18 cellular contexts compared by ENCODE assay signal in genomic region chr15:77720617-77721016, GRCh38.
"Had no signal": no experiment of that assay in that cellular context is flagged by ENCODE, and none has a peak within 500 bp of the region (broad histone marks: within the 10 kb centered on the region; RNA-seq: fewer than 3 reads in every experiment).

No MANE protein-coding gene starts in this region.

- H3K4me3 Mint-ChIP-seq: activated CD8-positive, alpha-beta memory T cell treated with anti-CD3 and anti-CD28 coated beads, Interleukin-2, amount 10 ng/mL, durations not matched to agents 7 days and 5 days; activated naive CD8-positive, alpha-beta T cell treated with anti-CD3 and anti-CD28 coated beads, Interleukin-2, amount 10 ng/mL, durations not matched to agents 7 days and 5 days; activated T-cell treated with anti-CD3 and anti-CD28 coated beads, Interleukin-2, amount 50 U/mL, for 24 hours; stimulated activated naive CD8-positive, alpha-beta T cell treated with anti-CD3 and anti-CD28 coated beads, Interleukin-15, amount 100 ng/mL, for 72 hours had no signal

- H3K27me3 ChIP-seq: pancreas, testis had no signal

- ATAC-seq: activated CD8-positive, alpha-beta memory T cell treated with anti-CD3 and anti-CD28 coated beads, Interleukin-2, amount 10 ng/mL, durations not matched to agents 7 days and 5 days; gastrocnemius medialis; pancreas; stimulated activated naive CD8-positive, alpha-beta T cell treated with anti-CD3 and anti-CD28 coated beads, Interleukin-15, amount 100 ng/mL, for 72 hours; upper lobe of right lung had no signal

- FAIRE-seq: colon, pancreas had no signal

- H3K36me3 Mint-ChIP-seq: activated CD8-positive, alpha-beta memory T cell treated with anti-CD3 and anti-CD28 coated beads, Interleukin-2, amount 10 ng/mL, durations not matched to agents 7 days and 5 days; activated naive CD8-positive, alpha-beta T cell treated with anti-CD3 and anti-CD28 coated beads, Interleukin-2, amount 10 ng/mL, durations not matched to agents 7 days and 5 days had no signal

- H3K27ac Mint-ChIP-seq: activated CD8-positive, alpha-beta memory T cell treated with anti-CD3 and anti-CD28 coated beads, Interleukin-2, amount 10 ng/mL, durations not matched to agents 7 days and 5 days; activated naive CD8-positive, alpha-beta T cell treated with anti-CD3 and anti-CD28 coated beads, Interleukin-2, amount 10 ng/mL, durations not matched to agents 7 days and 5 days; activated T-cell treated with anti-CD3 and anti-CD28 coated beads, Interleukin-2, amount 50 U/mL, for 24 hours; stimulated activated naive CD8-positive, alpha-beta T cell treated with anti-CD3 and anti-CD28 coated beads, Interleukin-15, amount 100 ng/mL, for 72 hours had no signal

- H3K9me3 Mint-ChIP-seq: activated naive CD8-positive, alpha-beta T cell treated with anti-CD3 and anti-CD28 coated beads, Interleukin-2, amount 10 ng/mL, durations not matched to agents 7 days and 5 days; activated T-cell treated with anti-CD3 and anti-CD28 coated beads, Interleukin-2, amount 50 U/mL, for 24 hours; stimulated activated naive CD8-positive, alpha-beta T cell treated with anti-CD3 and anti-CD28 coated beads, Interleukin-15, amount 100 ng/mL, for 72 hours had no signal

- DNase-seq: activated CD4-positive, alpha-beta T cell treated with anti-CD3 and anti-CD28 coated beads, Interleukin-2, amount 50 U/mL, for 48 hours; activated CD4-positive, CD25-positive, alpha-beta regulatory T cell treated with anti-CD3 and anti-CD28 coated beads, Interleukin-2, amount 50 U/mL, for 72 hours; activated CD8-positive, alpha-beta memory T cell treated with anti-CD3 and anti-CD28 coated beads, Interleukin-2, amount 10 ng/mL, durations not matched to agents 7 days and 5 days; activated naive CD8-positive, alpha-beta T cell treated with anti-CD3 and anti-CD28 coated beads, Interleukin-2, amount 10 ng/mL, durations not matched to agents 7 days and 5 days; activated T-cell treated with anti-CD3 and anti-CD28 coated beads, Interleukin-2, amount 50 U/mL, for 24 hours; effector CD4-positive, alpha-beta T cell; gastrocnemius medialis; islet precursor cell; left ventricle myocardium inferior; mesenchymal stem cell; pancreas; stimulated activated CD4-positive, alpha-beta T cell treated with anti-CD3 and anti-CD28 coated beads, Interleukin-15, amount 100 ng/mL, for 24 hours; stimulated activated CD4-positive, alpha-beta T cell treated with anti-CD3 and anti-CD28 coated beads, Interleukin-4, amount 100 ng/mL, for 24 hours; stimulated activated naive CD8-positive, alpha-beta T cell treated with anti-CD3 and anti-CD28 coated beads, Interleukin-15, amount 100 ng/mL, for 72 hours; T-helper 2 cell; testis; upper lobe of right lung had no signal

- H3K27ac ChIP-seq: gastrocnemius medialis, left ventricle myocardium inferior, pancreas, testis, upper lobe of right lung had no signal

- H3K36me3 ChIP-seq: gastrocnemius medialis, left ventricle myocardium inferior, pancreas, upper lobe of right lung had no signal

- H3K4me3 ChIP-seq: gastrocnemius medialis, left ventricle myocardium inferior, pancreas, testis, upper lobe of right lung had no signal

- H3K4me1 ChIP-seq: gastrocnemius medialis, pancreas, testis, upper lobe of right lung had no signal

- H3K4me1 Mint-ChIP-seq: activated CD8-positive, alpha-beta memory T cell treated with anti-CD3 and anti-CD28 coated beads, Interleukin-2, amount 10 ng/mL, durations not matched to agents 7 days and 5 days; activated naive CD8-positive, alpha-beta T cell treated with anti-CD3 and anti-CD28 coated beads, Interleukin-2, amount 10 ng/mL, durations not matched to agents 7 days and 5 days; stimulated activated naive CD8-positive, alpha-beta T cell treated with anti-CD3 and anti-CD28 coated beads, Interleukin-15, amount 100 ng/mL, for 72 hours had no signal

- H3K9me3 ChIP-seq: gastrocnemius medialis, left ventricle myocardium inferior, pancreas, testis, upper lobe of right lung had no signal
